In genomic region chr12:13195848-13196301, GRCh38 we compare ENCODE assay signal across 10 cellular contexts. TPM values are rescaled to one million over a fixed set of nuclear protein-coding genes. Genes with fewer than 3 reads are reported as not detected.
DNase-seq lines count a peak whose midpoint lies in the region; ATAC-seq and TF ChIP-seq lines count a peak whose summit lies in the region.
"Had no signal": no experiment of that assay in that cellular context is flagged by ENCODE, and none has a peak within 500 bp of the region (broad histone marks: within the 10 kb centered on the region; RNA-seq: fewer than 3 reads in every experiment).

No MANE protein-coding gene starts in this region.

- peak; percentile 7 for ATAC-seq in T-helper 17 cell
- no peak for ATAC-seq in HG02884 (IDR thresholded peaks at IDR 0.05; ENCODE audit: unreplicated experiment)

- H3K4me3 Mint-ChIP-seq in Caco-2 (ENCODE audit: unreplicated experiment) (no peak overlapping the region), T-helper 17 cell (peak overlapping the region; percentile 88)

- H3K9me3 Mint-ChIP-seq in Caco-2 (ENCODE audit: unreplicated experiment) = no peaks in the 10 kb centered on the region

- peaks cover 5% of the 10 kb centered on the region for H3K36me3 Mint-ChIP-seq in Caco-2 (ENCODE audit: insufficient read depth, unreplicated experiment)
- no peaks in the 10 kb centered on the region for H3K36me3 Mint-ChIP-seq in T-helper 17 cell (ENCODE audit: low read depth)

- H3K4me3 ChIP-seq in Caco-2 (ENCODE audit: low read depth, low read length) = no peak overlapping the region
- peak overlapping the region; percentile 20 for H3K4me3 ChIP-seq in fibroblast of mammary gland (ENCODE audit: control insufficient read depth, low read depth, low read length)
- H3K4me3 ChIP-seq: cardiac muscle cell had no signal

- POLR2A ChIA-PET in Caco-2 (lab: Charles Lee) = interaction anchor here (0.6 to 1.0 kb wide), 2 partner anchors 23 to 95 kb away, joined by 3 read pairs; no protein-coding TSS in a partner anchor

- H3K4me1 ChIP-seq in Caco-2 = peaks cover 47% of the 10 kb centered on the region

- CTCF ChIA-PET in Caco-2 (lab: Charles Lee) = interaction anchor here (0.6 to 1.5 kb wide), 9 partner anchors 9 to 97 kb away, joined by 3 to 14 read pairs (median 3); no protein-coding TSS in a partner anchor

- H3K27ac Mint-ChIP-seq in Caco-2 (ENCODE audit: unreplicated experiment) = peak overlapping the region; percentile 28
- H3K27ac Mint-ChIP-seq in T-helper 17 cell = peak overlapping the region; percentile 91

- intact Hi-C loops in Caco-2 (cut with micrococcal nuclease; ENCODE audit: unreplicated experiment) = loop anchor here (2.0 kb wide), 1 partner anchor 23 kb away; no protein-coding TSS in a partner anchor

- H3K4me1 Mint-ChIP-seq in Caco-2 (ENCODE audit: low read depth, unreplicated experiment) = peaks cover 43% of the 10 kb centered on the region
- peaks cover 26% of the 10 kb centered on the region for H3K4me1 Mint-ChIP-seq in T-helper 17 cell

- DNase-seq in Caco-2 (peak; percentile 67 to 83), T-helper 17 cell (no peak), fibroblast of mammary gland (ENCODE audit: low read depth) (peak; percentile 77), renal cortical epithelial cell (ENCODE audit: low read depth) (peak; percentile 75), NOMO-1 treated with DMSO at 0.1 percent for 48 hours (lab: John Stamatoyannopoulos, UW; ENCODE audit: unreplicated experiment) (no peak), NCI-H187 (lab: John Stamatoyannopoulos, UW) (no peak), HuH-7.5 (ENCODE audit: low spot score) (no peak)
- DNase-seq: NCI-H187 treated with DMSO at 0.1 percent for 48 hours had no signal

- TF ChIP-seq CTCF in Caco-2 (IDR thresholded peaks at IDR 0.05; ENCODE audit: insufficient read depth in 1 of 2, low read depth in 1 of 2, low read length in 1 of 2, severe bottlenecking in 1 of 2, unreplicated experiment in 1 of 2) (no peak), fibroblast of mammary gland (conservative IDR thresholded peaks at IDR 0.05; ENCODE audit: control insufficient read depth, insufficient read depth, low read depth, low read length) (no peak)

- H3K27me3 ChIP-seq in Caco-2 (replicated peaks; ENCODE audit: control insufficient read depth, insufficient read depth, low read length) = no peaks in the 10 kb centered on the region
- H3K27me3 ChIP-seq: cardiac muscle cell had no signal

- H3K36me3 ChIP-seq in Caco-2 (ENCODE audit: control insufficient read depth, insufficient read depth, low read length) = no peaks in the 10 kb centered on the region
- H3K36me3 ChIP-seq: cardiac muscle cell had no signal

- H3K27me3 Mint-ChIP-seq in Caco-2 (ENCODE audit: insufficient read depth, unreplicated experiment) = no peaks in the 10 kb centered on the region
- no peaks in the 10 kb centered on the region for H3K27me3 Mint-ChIP-seq in T-helper 17 cell

- no peaks in the 10 kb centered on the region for H3K9me3 ChIP-seq in Caco-2
- H3K9me3 ChIP-seq in T-helper 17 cell (ENCODE audit: control insufficient read depth, low read length, poor library complexity, severe bottlenecking) = no peaks in the 10 kb centered on the region

- BruUV-seq in Caco-2 (replicated peaks; lab: Mats Ljungman, UMichigan) = no TSS peak

RNA-seq across cellular contexts. Expression of gene EMP1, which starts 0.7 kb away (rescaled TPM):
- total RNA-seq in Caco-2 (2022) = 6.6 and 10.2 TPM in 2 replicates
- total RNA-seq in T-helper 17 cell = 10 to 100 TPM in 1 of 2 donors, 1 to 10 TPM in 1; 6.2 to 14.0 TPM
- total RNA-seq in renal cortical epithelial cell = 60.2 and 110 TPM in 2 replicates

Comparison
In these comparisons a context has a peak if more than half of its experiments do, and no peak if none do; other contexts are left out.
1. DNase-seq: peak in Caco-2 (2 of 2), fibroblast of mammary gland (single experiment) and renal cortical epithelial cell (single experiment); none in T-helper 17 cell (0 of 3), NOMO-1 treated with DMSO at 0.1 percent for 48 hours (single experiment), NCI-H187 (0 of 2) and HuH-7.5 (single experiment).